12 cellular contexts compared by ENCODE assay signal in the genomic region with DNA sequence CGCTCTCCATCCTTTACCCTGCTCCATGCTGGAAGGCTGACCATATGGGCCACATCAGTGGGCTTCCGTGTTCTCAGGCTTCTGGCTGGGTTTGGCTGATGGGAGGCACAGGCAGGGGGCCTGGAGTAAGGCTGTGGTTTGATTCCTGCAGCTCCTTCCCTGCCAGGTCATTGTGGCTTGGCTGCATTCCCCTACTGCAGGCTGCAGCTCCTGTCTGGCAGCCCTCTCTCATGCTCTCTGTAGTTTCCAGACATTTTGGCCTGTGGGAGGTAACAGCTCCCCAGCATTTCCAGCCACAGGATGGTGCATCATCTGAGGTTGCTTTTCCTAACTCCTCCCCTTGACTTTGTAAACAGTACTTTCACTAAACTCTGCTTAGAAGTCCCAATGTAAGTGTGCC.
A peak's percentile ranks its signal among the peaks of the same experiment; 100 is the strongest.
DNase-seq lines count a peak whose midpoint lies in the region; ATAC-seq and TF ChIP-seq lines count a peak whose summit lies in the region.
"Had no signal": no experiment of that assay in that cellular context is flagged by ENCODE, and none has a peak within 500 bp of the region (broad histone marks: within the 10 kb centered on the region; RNA-seq: fewer than 3 reads in every experiment).

No MANE protein-coding gene starts in this region.

- no peaks in the 10 kb centered on the region for H3K36me3 Mint-ChIP-seq in CD4-positive, alpha-beta T cell (ENCODE audit: low read depth)
- H3K36me3 Mint-ChIP-seq in activated CD4-positive, alpha-beta memory T cell treated with anti-CD3 and anti-CD28 coated beads for 36 hours = no peaks in the 10 kb centered on the region

- no peaks in the 10 kb centered on the region for H3K27me3 ChIP-seq in CD4-positive, alpha-beta T cell (ENCODE audit: control insufficient read depth, insufficient read depth, low read length)
- H3K27me3 ChIP-seq: BE2C had no signal

- ATAC-seq in GM18868 (IDR thresholded peaks at IDR 0.05; ENCODE audit: unreplicated experiment) (no peak), HG03439 (IDR thresholded peaks at IDR 0.05; ENCODE audit: unreplicated experiment) (no peak)
- no peak for ATAC-seq in CD4-positive, alpha-beta T cell (ENCODE audit: poor library complexity)

- CTCF ChIA-PET in CD4-positive, alpha-beta T cell (lab: Charles Lee) = no interaction called here
- CTCF ChIA-PET in activated CD4-positive, alpha-beta memory T cell treated with anti-CD3 and anti-CD28 coated beads for 36 hours (lab: Charles Lee) = no interaction called here

- no peaks in the 10 kb centered on the region for H3K9me3 ChIP-seq in CD4-positive, alpha-beta T cell (ENCODE audit: control insufficient read depth, low read length)
- H3K9me3 ChIP-seq: BE2C had no signal

- no peak overlapping the region for H3K27ac Mint-ChIP-seq in CD4-positive, alpha-beta T cell
- H3K27ac Mint-ChIP-seq in activated CD4-positive, alpha-beta memory T cell treated with anti-CD3 and anti-CD28 coated beads for 36 hours = no peak overlapping the region

- no peak for TF ChIP-seq CTCF in foreskin fibroblast (IDR thresholded peaks at IDR 0.05; ENCODE audit: low read depth, low read length)
- no peak for TF ChIP-seq CTCF in CD4-positive, alpha-beta T cell (IDR thresholded peaks at IDR 0.05)

- no peaks in the 10 kb centered on the region for H3K9me3 Mint-ChIP-seq in CD4-positive, alpha-beta T cell
- no peaks in the 10 kb centered on the region for H3K9me3 Mint-ChIP-seq in activated CD4-positive, alpha-beta memory T cell treated with anti-CD3 and anti-CD28 coated beads for 36 hours

- H3K4me3 Mint-ChIP-seq in CD4-positive, alpha-beta T cell = no peak overlapping the region
- no peak overlapping the region for H3K4me3 Mint-ChIP-seq in activated CD4-positive, alpha-beta memory T cell treated with anti-CD3 and anti-CD28 coated beads for 36 hours

- POLR2A ChIA-PET in CD4-positive, alpha-beta T cell (lab: Charles Lee) = no interaction called here
- POLR2A ChIA-PET in activated CD4-positive, alpha-beta memory T cell treated with anti-CD3 and anti-CD28 coated beads for 36 hours (lab: Charles Lee) = no interaction called here

- H3K4me1 Mint-ChIP-seq in CD4-positive, alpha-beta T cell (ENCODE audit: low read depth) = no peaks in the 10 kb centered on the region
- no peaks in the 10 kb centered on the region for H3K4me1 Mint-ChIP-seq in activated CD4-positive, alpha-beta memory T cell treated with anti-CD3 and anti-CD28 coated beads for 36 hours (ENCODE audit: low read depth)

- DNase-seq in A172 (ENCODE audit: low spot score) = peak; percentile 96
- peak; percentile 97 for DNase-seq in H4 (ENCODE audit: low spot score)
- peak; percentile 20 for DNase-seq in SW480 (ENCODE audit: low spot score)
- DNase-seq in foreskin fibroblast = peak; percentile 30 to 56
- no peak for DNase-seq in CD4-positive, alpha-beta T cell
- DNase-seq in activated CD4-positive, alpha-beta memory T cell treated with anti-CD3 and anti-CD28 coated beads for 36 hours = no peak
- DNase-seq: BE2C; central memory CD4-positive, alpha-beta T cell; hypothalamus; NCI-H2107 had no signal

- no peak overlapping the region for H3K4me3 ChIP-seq in foreskin fibroblast (ENCODE audit: low read depth in 1 of 2, low read length in 2 of 2)

- peaks cover 4% of the 10 kb centered on the region for H3K27me3 Mint-ChIP-seq in CD4-positive, alpha-beta T cell
- H3K27me3 Mint-ChIP-seq in activated CD4-positive, alpha-beta memory T cell treated with anti-CD3 and anti-CD28 coated beads for 36 hours = no peaks in the 10 kb centered on the region

- H3K27ac ChIP-seq in CD4-positive, alpha-beta T cell (ENCODE audit: low read depth, low read length) = no peak overlapping the region

- intact Hi-C loops in CD4-positive, alpha-beta T cell (cut with DNase I, micrococcal nuclease) = no loop called here
- intact Hi-C loops in activated CD4-positive, alpha-beta memory T cell treated with anti-CD3 and anti-CD28 coated beads for 36 hours (cut with micrococcal nuclease) = no loop called here

Comparison
In these comparisons a context has a peak if more than half of its experiments do, and no peak if none do; other contexts are left out.
1. DNase-seq: peak in A172 (single experiment), H4 (single experiment), SW480 (single experiment) and foreskin fibroblast (2 of 2); none in CD4-positive, alpha-beta T cell (0 of 10) and activated CD4-positive, alpha-beta memory T cell treated with anti-CD3 and anti-CD28 coated beads for 36 hours (single experiment).